In the genomic region with DNA sequence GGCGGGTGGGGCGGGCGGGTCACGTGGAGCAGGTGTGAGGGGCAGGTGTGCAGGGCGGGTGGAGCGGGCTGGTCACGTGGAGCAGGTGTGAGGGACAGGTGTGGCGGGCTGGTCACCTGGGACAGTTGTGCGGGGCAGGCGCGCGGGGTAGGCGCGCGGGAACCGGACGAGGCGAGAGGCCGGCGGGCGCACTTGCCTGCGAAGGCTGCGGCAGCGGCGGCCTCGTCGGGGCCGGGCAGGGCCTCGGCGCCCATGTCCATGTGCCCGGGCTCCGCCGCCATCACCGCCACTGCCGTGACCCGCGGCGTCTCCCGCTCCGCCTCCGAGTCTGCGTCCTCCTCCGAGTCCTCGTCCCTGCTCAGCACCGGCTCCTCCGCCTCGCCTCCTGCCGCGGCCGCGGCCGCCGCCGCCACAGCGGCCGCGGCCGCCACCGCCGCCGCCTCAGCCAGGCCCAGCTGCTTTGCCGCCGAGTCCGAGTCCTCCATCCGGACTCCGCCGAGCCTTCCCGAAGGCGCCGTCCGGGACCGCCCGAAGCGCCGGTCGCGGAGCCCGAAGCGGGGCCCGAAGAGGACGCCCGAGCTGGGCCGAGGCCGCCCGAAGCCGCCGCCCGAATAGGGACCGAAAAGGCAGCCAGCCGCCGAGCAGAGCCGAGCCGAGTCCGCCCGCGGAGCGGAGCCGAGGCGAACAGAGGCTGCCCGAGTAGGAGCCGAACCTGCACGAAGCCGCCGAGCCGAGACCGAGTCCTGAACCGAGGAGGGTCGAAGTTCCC, we compare ENCODE assay signal across 8 cellular contexts.
DNase-seq lines count a peak whose midpoint lies in the region; TF ChIP-seq lines count a peak whose summit lies in the region.

A gene with protein sequence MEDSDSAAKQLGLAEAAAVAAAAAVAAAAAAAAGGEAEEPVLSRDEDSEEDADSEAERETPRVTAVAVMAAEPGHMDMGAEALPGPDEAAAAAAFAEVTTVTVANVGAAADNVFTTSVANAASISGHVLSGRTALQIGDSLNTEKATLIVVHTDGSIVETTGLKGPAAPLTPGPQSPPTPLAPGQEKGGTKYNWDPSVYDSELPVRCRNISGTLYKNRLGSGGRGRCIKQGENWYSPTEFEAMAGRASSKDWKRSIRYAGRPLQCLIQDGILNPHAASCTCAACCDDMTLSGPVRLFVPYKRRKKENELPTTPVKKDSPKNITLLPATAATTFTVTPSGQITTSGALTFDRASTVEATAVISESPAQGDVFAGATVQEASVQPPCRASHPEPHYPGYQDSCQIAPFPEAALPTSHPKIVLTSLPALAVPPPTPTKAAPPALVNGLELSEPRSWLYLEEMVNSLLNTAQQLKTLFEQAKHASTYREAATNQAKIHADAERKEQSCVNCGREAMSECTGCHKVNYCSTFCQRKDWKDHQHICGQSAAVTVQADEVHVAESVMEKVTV (minus strand): TSS at position 660 of the 769 bp plus-strand sequence. CDS start 175 bp downstream, at position 485.

- DNase-seq in GM04503 (ENCODE audit: low read depth) (peak; percentile 46), HFF-Myc (ENCODE audit: extremely low read depth, low read depth) (peak; percentile 92), NAMALWA (ENCODE audit: low spot score) (peak; percentile 98), SK-N-MC (ENCODE audit: low read depth, low spot score) (peak; percentile 57), germinal center (ENCODE audit: low spot score) (peak; percentile 87), non-pigmented ciliary epithelial cell (ENCODE audit: low read depth) (peak; percentile 85), superior temporal gyrus (ENCODE audit: extremely low spot score) (peak; percentile 97)
- DNase-seq in activated naive CD4-positive, alpha-beta T cell treated with anti-CD3 and anti-CD28 coated beads, Interleukin-2, amount 50 U/mL, for 16 hours = peak; percentile 99

- H3K27ac ChIP-seq in SK-N-MC = peak within 1 kb of the TSS; percentile 100

- H3K36me3 ChIP-seq in SK-N-MC (ENCODE audit: insufficient read depth, low read length) = peaks cover 2% of the 10 kb centered on the region

- H3K4me3 ChIP-seq in HFF-Myc (replicated peaks; ENCODE audit: low read depth, low read length) (peak within 1 kb of the TSS; percentile 97), SK-N-MC (peak within 1 kb of the TSS; percentile 97)

- H3K9ac ChIP-seq in SK-N-MC (ENCODE audit: insufficient read length) = peak within 1 kb of the TSS; percentile 100

- no peak for TF ChIP-seq CTCF in HFF-Myc (IDR thresholded peaks at IDR 0.05; ENCODE audit: low read depth, low read length, missing control alignments)

- H3K9me3 ChIP-seq in SK-N-MC (ENCODE audit: low read depth, low read length) = no peaks in the 10 kb centered on the region

Comparison
In these comparisons a context has a peak if more than half of its experiments do, and no peak if none do; other contexts are left out.
1. Peak in every context shown above with its lines: DNase-seq, H3K4me3 ChIP-seq and H3K27ac ChIP-seq.
2. DNase-seq: peak in every context shown above with its lines; median percentile 99 in activated naive CD4-positive, alpha-beta T cell treated with anti-CD3 and anti-CD28 coated beads, Interleukin-2, amount 50 U/mL, for 16 hours; 98 in NAMALWA; 97 in superior temporal gyrus; 92 in HFF-Myc; 87 in germinal center; 85 in non-pigmented ciliary epithelial cell; 57 in SK-N-MC; 46 in GM04503.